In the genomic region with DNA sequence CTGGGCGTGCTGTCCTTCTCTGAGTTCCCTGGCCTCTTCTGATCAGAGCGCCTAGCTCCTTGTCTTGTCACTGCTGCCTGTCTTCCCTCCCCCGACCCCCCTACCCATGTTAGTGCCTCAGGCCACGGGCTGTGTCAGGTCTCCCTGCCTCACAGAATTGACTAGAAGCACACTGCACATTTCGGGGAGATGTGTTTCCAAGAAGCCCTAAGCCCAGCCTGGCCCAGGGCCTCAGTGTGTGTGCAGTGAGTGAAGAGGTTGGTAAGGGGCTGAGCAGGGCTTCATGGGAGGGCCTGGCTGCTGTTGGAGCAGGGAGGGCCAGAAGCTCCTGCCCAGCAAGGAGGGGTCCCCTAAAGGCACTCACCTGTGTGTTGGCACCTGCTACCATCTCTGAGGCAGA, we compare ENCODE assay signal across 14 cellular contexts. TPM values are rescaled to one million over a fixed set of nuclear protein-coding genes. Genes with fewer than 3 reads are reported as not detected.
DNase-seq lines count a peak whose midpoint lies in the region; TF ChIP-seq lines count a peak whose summit lies in the region.
"Had no signal": no experiment of that assay in that cellular context is flagged by ENCODE, and none has a peak within 500 bp of the region (broad histone marks: within the 10 kb centered on the region; RNA-seq: fewer than 3 reads in every experiment).

No MANE protein-coding gene starts in this region.

- peak overlapping the region; percentile 73 for H2AK5ac ChIP-seq in neuronal stem cell (ENCODE audit: low read depth, low read length)

- H3K18ac ChIP-seq in neuronal stem cell (ENCODE audit: low read length) = peak overlapping the region; percentile 55

- TF ChIP-seq CTCF in chondrocyte (IDR thresholded peaks at IDR 0.05) = no peak
- TF ChIP-seq CTCF in spleen (IDR thresholded peaks at IDR 0.05 in 8 of 11, conservative IDR thresholded peaks at IDR 0.05 in 3 of 11) = no peak
- no peak for TF ChIP-seq CTCF in right atrium auricular region (IDR thresholded peaks at IDR 0.05)
- TF ChIP-seq CTCF in neural progenitor cell (IDR thresholded peaks at IDR 0.05) = no peak

- H2BK120ac ChIP-seq in neuronal stem cell (ENCODE audit: low read depth, low read length) = no peak overlapping the region

- no peak overlapping the region for H3K23ac ChIP-seq in neuronal stem cell (ENCODE audit: low read depth, low read length, poor library complexity)

- no peak overlapping the region for H3K27ac Mint-ChIP-seq in chondrocyte (ENCODE audit: unreplicated experiment)
- no peak overlapping the region for H3K27ac Mint-ChIP-seq in neural progenitor cell
- H3K27ac Mint-ChIP-seq: CD4-positive, alpha-beta T cell; H9 had no signal

- H3F3A ChIP-seq in neural progenitor cell (ENCODE audit: low read depth) = no peaks in the 10 kb centered on the region

- H3K36me3 Mint-ChIP-seq in chondrocyte (ENCODE audit: low read depth) (no peaks in the 10 kb centered on the region), neural progenitor cell (no peaks in the 10 kb centered on the region)
- H3K36me3 Mint-ChIP-seq: IgD-negative memory B cell had no signal

- H3K27me3 Mint-ChIP-seq in chondrocyte (ENCODE audit: low read depth) = peaks cover 20% of the 10 kb centered on the region
- peaks cover 11% of the 10 kb centered on the region for H3K27me3 Mint-ChIP-seq in neural progenitor cell (ENCODE audit: insufficient read depth, low read depth)

- H3K27ac ChIP-seq in neuronal stem cell (replicated peaks; ENCODE audit: low read length) = no peak overlapping the region
- no peak overlapping the region for H3K27ac ChIP-seq in spleen
- no peak overlapping the region for H3K27ac ChIP-seq in right atrium auricular region
- H3K27ac ChIP-seq in neural progenitor cell = no peak overlapping the region

- H3K4me1 ChIP-seq in neuronal stem cell (ENCODE audit: control insufficient read depth in 2 of 2, insufficient read depth in 1 of 2, low read depth in 1 of 2, low read length in 2 of 2) (peaks cover 3 to 4% of the 10 kb centered on the region in 2 donors), spleen (no peaks in the 10 kb centered on the region), right atrium auricular region (no peaks in the 10 kb centered on the region), neural progenitor cell (peaks cover 3% of the 10 kb centered on the region)
- H3K4me1 ChIP-seq: BE2C, Caco-2 had no signal

- TF ChIP-seq POLR2A in spleen (IDR thresholded peaks at IDR 0.05) = no peak

- peak; percentile 48 for DNase-seq in chondrocyte (ENCODE audit: low spot score)
- DNase-seq in neuronal stem cell (ENCODE audit: low spot score) = no peak
- DNase-seq in spleen = peak; percentile 59
- no peak for DNase-seq in right atrium auricular region (ENCODE audit: low spot score)
- no peak for DNase-seq in GM19240 (ENCODE audit: insufficient read length, low spot score)
- DNase-seq in neural progenitor cell (ENCODE audit: low spot score) = no peak
- DNase-seq: ACHN; BE2C; C1 segment of cervical spinal cord; Caco-2; CD4-positive, alpha-beta T cell; GOT3; H9 had no signal

- H3K4me2 ChIP-seq in neuronal stem cell (ENCODE audit: insufficient read depth, low read length, poor library complexity, severe bottlenecking) (no peak overlapping the region), neural progenitor cell (no peak overlapping the region)

- H3K4me3 Mint-ChIP-seq in chondrocyte (ENCODE audit: unreplicated experiment) = no peak overlapping the region
- H3K4me3 Mint-ChIP-seq in neural progenitor cell = no peak overlapping the region
- H3K4me3 Mint-ChIP-seq: CD4-positive, alpha-beta T cell; H9; IgD-negative memory B cell had no signal

- peaks cover 0 to 9% (median 2%) of the 10 kb centered on the region in 3 experiments for H3K27me3 ChIP-seq in neuronal stem cell (ENCODE audit: control insufficient read depth in 3 of 3, insufficient read depth in 3 of 3, low read depth in 1 of 3, low read length in 3 of 3)
- peaks cover 0 to 25% (median 3%) of the 10 kb centered on the region in 7 donors for H3K27me3 ChIP-seq in spleen (replicated peaks in 1 of 7)
- no peaks in the 10 kb centered on the region for H3K27me3 ChIP-seq in right atrium auricular region
- peaks cover 75% of the 10 kb centered on the region for H3K27me3 ChIP-seq in neural progenitor cell
- H3K27me3 ChIP-seq: BE2C had no signal

- H3K4me3 ChIP-seq in neuronal stem cell (ENCODE audit: low read length in 2 of 2) (no peak overlapping the region), spleen (no peak overlapping the region), right atrium auricular region (no peak overlapping the region), neural progenitor cell (no peak overlapping the region)

- no peaks in the 10 kb centered on the region for H3K9me3 ChIP-seq in neuronal stem cell (replicated peaks in 1 of 2; ENCODE audit: control insufficient read depth in 2 of 2, insufficient read depth in 1 of 2, low read depth in 1 of 2, low read length in 2 of 2)
- no peaks in the 10 kb centered on the region for H3K9me3 ChIP-seq in spleen
- H3K9me3 ChIP-seq in right atrium auricular region = no peaks in the 10 kb centered on the region
- no peaks in the 10 kb centered on the region for H3K9me3 ChIP-seq in neural progenitor cell (ENCODE audit: low read depth)
- H3K9me3 ChIP-seq: BE2C, Caco-2 had no signal

- WGBS in neuronal stem cell (ENCODE audit: extremely low coverage in 2 of 2, insufficient read length in 2 of 2, insufficient replicate concordance in 1 of 2), 2 donors = no CpG with 5 or more reads among the region's 5 CpGs
- 65 to 78% (median 74%) methylated on average over 5 of the region's 5 CpGs for WGBS in spleen, 5 donors

- H4K20me1 ChIP-seq in neural progenitor cell (ENCODE audit: low read depth) = no peaks in the 10 kb centered on the region

- H3K9me3 Mint-ChIP-seq in chondrocyte (ENCODE audit: low read depth) = no peaks in the 10 kb centered on the region
- no peaks in the 10 kb centered on the region for H3K9me3 Mint-ChIP-seq in neural progenitor cell
- H3K9me3 Mint-ChIP-seq: CD4-positive, alpha-beta T cell; H9; IgD-negative memory B cell had no signal

- peak overlapping the region; percentile 9 for H3K14ac ChIP-seq in neuronal stem cell (ENCODE audit: low read length)

- H2BK5ac ChIP-seq in neuronal stem cell (ENCODE audit: low read length) = no peak overlapping the region

- H3K79me2 ChIP-seq in neural progenitor cell (ENCODE audit: low read depth) = no peaks in the 10 kb centered on the region

- no peak overlapping the region for H2AFZ ChIP-seq in neuronal stem cell (ENCODE audit: low read length)
- no peak overlapping the region for H2AFZ ChIP-seq in neural progenitor cell (replicated peaks)

- no peaks in the 10 kb centered on the region for H3K4me1 Mint-ChIP-seq in chondrocyte (ENCODE audit: low read depth)
- peaks cover 20% of the 10 kb centered on the region for H3K4me1 Mint-ChIP-seq in neural progenitor cell

- no peaks in the 10 kb centered on the region for H3K36me3 ChIP-seq in neuronal stem cell (replicated peaks in 1 of 2; ENCODE audit: control insufficient read depth in 2 of 2, insufficient read depth in 2 of 2, low read length in 2 of 2)
- H3K36me3 ChIP-seq in spleen = no peaks in the 10 kb centered on the region
- H3K36me3 ChIP-seq in right atrium auricular region = no peaks in the 10 kb centered on the region
- no peaks in the 10 kb centered on the region for H3K36me3 ChIP-seq in neural progenitor cell
- H3K36me3 ChIP-seq: BE2C had no signal

- H3K9ac ChIP-seq in neuronal stem cell (ENCODE audit: low read depth, low read length, poor library complexity) = peak overlapping the region; percentile 68
- H3K9ac ChIP-seq in neural progenitor cell = no peak overlapping the region

- intact Hi-C loops in spleen (cut with DNase I; ENCODE audit: low total_unique reads) = no loop called here

- no peak overlapping the region for H2BK12ac ChIP-seq in neuronal stem cell (ENCODE audit: low read length)

- no peaks in the 10 kb centered on the region for H3K79me1 ChIP-seq in neuronal stem cell (ENCODE audit: low read depth, low read length)

- H4K8ac ChIP-seq in neuronal stem cell (ENCODE audit: low read depth, low read length) = no peak overlapping the region

- H2BK15ac ChIP-seq in neuronal stem cell (ENCODE audit: low read length) = peak overlapping the region; percentile 72

- no peak overlapping the region for H3K4ac ChIP-seq in neuronal stem cell (ENCODE audit: low read length)

- H4K91ac ChIP-seq in neuronal stem cell (ENCODE audit: low read depth, low read length, poor library complexity) = no peak overlapping the region

RNA-seq across cellular contexts. Expression of a gene that starts 13.1 kb away (rescaled TPM):
- total RNA-seq in chondrocyte (not detected in 3 replicates), spleen (1 to 10 TPM in 2 of 7 donors, under 1 TPM in 2, not detected in 3; 0.25 to 1.2 (median 0.65) TPM), right atrium auricular region (under 1 TPM; 0.30 to 0.94 TPM), neural progenitor cell (ENCODE audit: low replicate concordance) (0.15 TPM in 1 of 2 replicates, not detected in the other)
- polyA plus RNA-seq in neuronal stem cell (2013, experiment 1 of 2) = 0.14 TPM
- polyA plus RNA-seq in neuronal stem cell (2013, experiment 2 of 2) = 0.08 TPM
- under 1 TPM; 0.16 to 0.91 (median 0.57) TPM for polyA plus RNA-seq in spleen
- total RNA-seq: CD4-positive, alpha-beta T cell had no signal
- polyA plus RNA-seq: IgD-negative memory B cell had no signal

Comparison
In these comparisons a context has a peak if more than half of its experiments do, and no peak if none do; other contexts are left out.
1. DNase-seq: peak in chondrocyte (single experiment) and spleen (single experiment); none in neuronal stem cell (single experiment), right atrium auricular region (single experiment), GM19240 (single experiment) and neural progenitor cell (single experiment).